Comparison of ENCODE assay signal across 38 cellular contexts in the genomic region with DNA sequence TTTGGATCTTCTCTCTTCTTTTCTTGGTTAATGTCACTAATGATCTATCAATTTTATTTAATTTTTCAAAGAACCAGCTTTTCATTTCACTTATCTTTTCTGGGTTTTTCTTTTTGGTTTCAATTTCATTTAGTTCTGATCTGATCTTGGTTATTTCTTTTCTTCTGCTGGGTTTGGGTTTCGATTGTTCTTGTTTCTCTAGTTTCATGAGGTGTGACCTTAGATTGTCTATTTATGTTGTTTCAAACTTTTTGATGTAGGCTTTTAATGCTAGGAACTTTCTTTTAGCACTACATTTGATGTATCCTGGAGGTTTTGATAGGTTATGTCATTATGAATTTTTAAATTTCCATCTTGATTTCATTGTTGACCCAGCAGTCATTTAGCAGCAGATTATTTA.
"Had no signal": no experiment of that assay in that cellular context is flagged by ENCODE, and none has a peak within 500 bp of the region (broad histone marks: within the 10 kb centered on the region; RNA-seq: fewer than 3 reads in every experiment).

No MANE protein-coding gene starts in this region.

- H3K4me1 Mint-ChIP-seq: activated B cell treated with CpG ODN at 0.5 μM for 24 hours; activated CD4-positive, alpha-beta T cell treated with anti-CD3 and anti-CD28 coated beads, Interleukin-2, amount 10 ng/mL, durations not matched to agents 24 days and 14 days; activated naive CD8-positive, alpha-beta T cell treated with anti-CD3 and anti-CD28 coated beads for 36 hours; activated T-helper 17 cell treated with anti-CD3 and anti-CD28 coated beads, Interleukin-2, amount 50 U/mL, for 72 hours had no signal

- DNase-seq: activated B cell treated with CpG ODN at 0.5 μM for 24 hours; activated CD4-positive, alpha-beta memory T cell treated with anti-CD3 and anti-CD28 coated beads for 36 hours; activated CD4-positive, alpha-beta T cell treated with anti-CD3 and anti-CD28 coated beads for 4 hours; activated CD4-positive, alpha-beta T cell treated with anti-CD3 and anti-CD28 coated beads, Interleukin-2, amount 10 ng/mL, durations not matched to agents 24 days and 14 days; activated CD4-positive, alpha-beta T cell treated with anti-CD3 and anti-CD28 coated beads, Interleukin-2, amount 50 U/mL, for 1 hour; activated CD4-positive, alpha-beta T cell treated with anti-CD3 and anti-CD28 coated beads, Interleukin-2, amount 50 U/mL, for 4 hours; activated CD4-positive, CD25-positive, alpha-beta regulatory T cell treated with anti-CD3 and anti-CD28 coated beads, Interleukin-2, amount 50 U/mL, for 72 hours; activated CD8-positive, alpha-beta memory T cell treated with anti-CD3 and anti-CD28 coated beads, Interleukin-2, amount 50 U/mL, for 4 hours; activated CD8-positive, alpha-beta T cell treated with anti-CD3 and anti-CD28 coated beads for 36 hours; activated effector memory CD4-positive, alpha-beta T cell treated with anti-CD3 and anti-CD28 coated beads, Interleukin-2, amount 50 U/mL, for 16 hours; activated gamma-delta T cell treated with Interleukin-2 at 50 U/mL for 16 hours; activated naive CD4-positive, alpha-beta T cell; activated naive CD4-positive, alpha-beta T cell treated with anti-CD3 and anti-CD28 coated beads for 36 hours; activated naive CD4-positive, alpha-beta T cell treated with anti-CD3 and anti-CD28 coated beads, Interleukin-2, amount 50 U/mL, for 16 hours; activated naive CD8-positive, alpha-beta T cell treated with anti-CD3 and anti-CD28 coated beads for 36 hours; activated T-cell treated with anti-CD3 and anti-CD28 coated beads for 4 hours; activated T-cell treated with anti-CD3 and anti-CD28 coated beads, Interleukin-2, amount 50 U/mL, for 1 hour; activated T-cell treated with anti-CD3 and anti-CD28 coated beads, Interleukin-2, amount 50 U/mL, for 4 hours; activated T-cell treated with anti-CD3 and anti-CD28 coated beads, Interleukin-2, amount 50 U/mL, for 72 hours; adrenal gland; amniotic stem cell; aorta; body of pancreas; brain microvascular endothelial cell; central memory CD4-positive, alpha-beta T cell; SW 1271; T-helper 1 cell; T-helper 2 cell; T-helper 9 cell; WERI-Rb-1 had no signal

- H3K36me3 ChIP-seq: adrenal gland, brain microvascular endothelial cell, breast epithelium, WERI-Rb-1 had no signal

- ATAC-seq: activated CD8-positive, alpha-beta T cell treated with anti-CD3 and anti-CD28 coated beads for 36 hours; activated naive CD4-positive, alpha-beta T cell treated with anti-CD3 and anti-CD28 coated beads, Interleukin-2, amount 50 U/mL, for 72 hours; activated T-cell treated with anti-CD3 and anti-CD28 coated beads, Interleukin-2, amount 50 U/mL, for 4 hours; activated T-cell treated with anti-CD3 and anti-CD28 coated beads, Interleukin-2, amount 50 U/mL, for 72 hours; activated T-helper 17 cell treated with anti-CD3 and anti-CD28 coated beads, Interleukin-2, amount 50 U/mL, for 72 hours; body of pancreas had no signal

- H3K4me1 ChIP-seq: adrenal gland, body of pancreas, breast epithelium had no signal

- H3K4me3 ChIP-seq: adrenal gland, body of pancreas, breast epithelium had no signal

- H3K36me3 Mint-ChIP-seq: activated CD4-positive, alpha-beta memory T cell treated with anti-CD3 and anti-CD28 coated beads for 36 hours; activated naive CD8-positive, alpha-beta T cell treated with anti-CD3 and anti-CD28 coated beads for 36 hours had no signal

- H3K27ac ChIP-seq: adrenal gland, body of pancreas, brain microvascular endothelial cell, breast epithelium, WERI-Rb-1 had no signal

- H3K9me3 Mint-ChIP-seq: activated CD4-positive, alpha-beta memory T cell treated with anti-CD3 and anti-CD28 coated beads for 36 hours; activated CD4-positive, alpha-beta T cell treated with anti-CD3 and anti-CD28 coated beads, Interleukin-2, amount 10 ng/mL, durations not matched to agents 24 days and 14 days had no signal

- H3K9me3 ChIP-seq: adrenal gland had no signal

- FAIRE-seq: astrocyte, TTC549 had no signal

- H3K27ac Mint-ChIP-seq: activated B cell treated with CpG ODN at 0.5 μM for 24 hours; activated CD4-positive, alpha-beta memory T cell treated with anti-CD3 and anti-CD28 coated beads for 36 hours; activated CD4-positive, alpha-beta T cell treated with anti-CD3 and anti-CD28 coated beads, Interleukin-2, amount 10 ng/mL, durations not matched to agents 24 days and 14 days; activated CD8-positive, alpha-beta T cell treated with anti-CD3 and anti-CD28 coated beads for 36 hours; activated naive CD4-positive, alpha-beta T cell treated with anti-CD3 and anti-CD28 coated beads for 36 hours; activated naive CD4-positive, alpha-beta T cell treated with anti-CD3 and anti-CD28 coated beads, Interleukin-2, amount 50 U/mL, for 72 hours; activated naive CD8-positive, alpha-beta T cell treated with anti-CD3 and anti-CD28 coated beads for 36 hours; activated T-cell treated with anti-CD3 and anti-CD28 coated beads, Interleukin-2, amount 50 U/mL, for 72 hours; activated T-helper 1 cell treated with anti-CD3 and anti-CD28 coated beads, Interleukin-12 subunit alpha, Interleukin-12 subunit beta, Interleukin-2, Interleukin-4 antibody, amounts not matched to agents 30 ng/mL and 10 ng/mL and 1 ng/mL, durations not matched to agents 14 hours and 24 hours and 36 hours; activated T-helper 17 cell treated with anti-CD3 and anti-CD28 coated beads, Interleukin-2, amount 50 U/mL, for 72 hours; T-helper 1 cell treated with Interleukin-12 subunit alpha and Interleukin-12 subunit beta and Interleukin-4 antibody, amounts not matched to agents 30 μg/mL and 1 μg/mL, for 36 hours; T-helper 2 cell treated with Interferon-gamma antibody and Interleukin-4, amounts not matched to agents 5 μg/mL and 100 μg/mL, for 36 hours had no signal

- H3K27me3 ChIP-seq: adrenal gland, body of pancreas, brain microvascular endothelial cell, breast epithelium had no signal

- H3K4me3 Mint-ChIP-seq: activated B cell treated with CpG ODN at 0.5 μM for 24 hours; activated CD4-positive, alpha-beta memory T cell treated with anti-CD3 and anti-CD28 coated beads for 36 hours; activated CD4-positive, alpha-beta T cell treated with anti-CD3 and anti-CD28 coated beads, Interleukin-2, amount 10 ng/mL, durations not matched to agents 24 days and 14 days; activated CD8-positive, alpha-beta T cell treated with anti-CD3 and anti-CD28 coated beads for 36 hours; activated naive CD4-positive, alpha-beta T cell treated with anti-CD3 and anti-CD28 coated beads for 36 hours; activated naive CD8-positive, alpha-beta T cell treated with anti-CD3 and anti-CD28 coated beads for 36 hours; activated T-cell treated with anti-CD3 and anti-CD28 coated beads, Interleukin-2, amount 50 U/mL, for 4 hours; activated T-cell treated with anti-CD3 and anti-CD28 coated beads, Interleukin-2, amount 50 U/mL, for 72 hours; activated T-helper 1 cell treated with anti-CD3 and anti-CD28 coated beads, Interleukin-12 subunit alpha, Interleukin-12 subunit beta, Interleukin-2, Interleukin-4 antibody, amounts not matched to agents 30 ng/mL and 10 ng/mL and 1 ng/mL, durations not matched to agents 14 hours and 24 hours and 36 hours; activated T-helper 17 cell treated with anti-CD3 and anti-CD28 coated beads, Interleukin-2, amount 50 U/mL, for 72 hours; T-helper 1 cell treated with Interleukin-12 subunit alpha and Interleukin-12 subunit beta and Interleukin-4 antibody, amounts not matched to agents 30 μg/mL and 1 μg/mL, for 36 hours; T-helper 2 cell treated with Interferon-gamma antibody and Interleukin-4, amounts not matched to agents 5 μg/mL and 100 μg/mL, for 36 hours had no signal

- H3K27me3 Mint-ChIP-seq: activated CD4-positive, alpha-beta memory T cell treated with anti-CD3 and anti-CD28 coated beads for 36 hours; activated CD4-positive, alpha-beta T cell treated with anti-CD3 and anti-CD28 coated beads, Interleukin-2, amount 10 ng/mL, durations not matched to agents 24 days and 14 days; activated CD8-positive, alpha-beta T cell treated with anti-CD3 and anti-CD28 coated beads for 36 hours; activated naive CD8-positive, alpha-beta T cell treated with anti-CD3 and anti-CD28 coated beads for 36 hours; activated T-helper 17 cell treated with anti-CD3 and anti-CD28 coated beads, Interleukin-2, amount 50 U/mL, for 72 hours had no signal
